ENCODE assay signal across 18 cellular contexts in the genomic region with DNA sequence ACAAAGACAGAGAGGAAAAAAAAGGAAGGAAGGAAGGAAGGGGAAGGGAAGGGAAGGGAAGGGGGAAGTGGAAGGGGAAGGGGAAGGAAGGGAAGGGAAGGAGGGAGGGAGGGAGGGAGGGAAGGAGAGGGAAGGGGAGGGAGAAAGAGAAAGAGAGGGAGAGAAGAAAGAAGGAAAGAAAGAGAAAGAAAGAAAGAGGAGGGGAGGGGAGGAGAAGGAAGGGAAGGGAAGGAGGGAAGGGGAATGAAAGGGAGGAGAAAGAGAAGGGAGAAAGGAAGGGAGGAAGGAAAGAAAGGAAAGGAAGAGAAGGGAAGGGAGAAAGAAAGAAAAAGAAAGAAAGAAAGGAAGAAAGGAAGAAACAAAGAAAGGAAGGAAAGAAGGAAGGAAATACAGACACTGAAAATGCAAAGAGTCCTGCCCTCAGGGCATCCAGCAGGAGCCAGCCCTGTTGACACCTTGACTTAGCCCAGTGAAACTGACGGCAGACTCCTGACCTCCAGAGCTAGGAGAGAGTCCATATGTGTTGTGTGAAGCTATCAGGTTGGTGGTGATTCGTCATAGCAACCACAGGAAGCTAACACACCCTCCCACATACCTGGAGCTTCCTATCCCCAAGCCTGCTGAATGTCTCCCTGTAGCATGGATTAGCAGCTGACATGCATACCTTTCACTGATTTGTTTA. TPM values are rescaled to one million over a fixed set of nuclear protein-coding genes. Genes with fewer than 3 reads are reported as not detected.
DNase-seq lines count a peak whose midpoint lies in the region; ATAC-seq, FAIRE-seq and TF ChIP-seq lines count a peak whose summit lies in the region.
"Had no signal": no experiment of that assay in that cellular context is flagged by ENCODE, and none has a peak within 500 bp of the region (broad histone marks: within the 10 kb centered on the region; RNA-seq: fewer than 3 reads in every experiment).

No MANE protein-coding gene starts in this region.

- no peaks in the 10 kb centered on the region for H3K27me3 Mint-ChIP-seq in activated CD8-positive, alpha-beta T cell treated with anti-CD3 and anti-CD28 coated beads for 36 hours

- H3K4me1 Mint-ChIP-seq in activated CD8-positive, alpha-beta T cell treated with anti-CD3 and anti-CD28 coated beads for 36 hours (ENCODE audit: low read depth): no peaks in the 10 kb centered on the region

- intact Hi-C loops in activated CD8-positive, alpha-beta T cell treated with anti-CD3 and anti-CD28 coated beads for 36 hours (cut with micrococcal nuclease): no loop called here
- intact Hi-C loops in sciatic nerve (cut with DNase I): no loop called here

- ATAC-seq in activated CD8-positive, alpha-beta T cell treated with anti-CD3 and anti-CD28 coated beads for 36 hours: peak; percentile 42
- no peak for ATAC-seq in sciatic nerve
- no peak for ATAC-seq in HG03565 (IDR thresholded peaks at IDR 0.05; ENCODE audit: unreplicated experiment)
- ATAC-seq: gastroesophageal sphincter; naive thymus-derived CD8-positive, alpha-beta T cell had no signal

- DNase-seq in ELF-1 (ENCODE audit: low read depth, low spot score) (peak; percentile 81), HTR-8/SVneo (ENCODE audit: insufficient read length, low spot score) (no peak), kidney tubule cell (ENCODE audit: low spot score) (peak; percentile 68), SKM-1 treated with dmso at 0.1 percent for 144 hours (lab: John Stamatoyannopoulos, UW; ENCODE audit: unreplicated experiment) (no peak), sciatic nerve (ENCODE audit: low spot score) (no peak)
- no peak for DNase-seq in activated CD8-positive, alpha-beta T cell treated with anti-CD3 and anti-CD28 coated beads for 36 hours
- DNase-seq: activated naive CD4-positive, alpha-beta T cell treated with anti-CD3 and anti-CD28 coated beads, Interleukin-2, amount 50 U/mL, for 16 hours; AML-193; COR-L47; GM23248; Kasumi-1; naive thymus-derived CD8-positive, alpha-beta T cell; NCI-H146; NCI-H446; testis had no signal

- no peak overlapping the region for H3K4me3 Mint-ChIP-seq in activated CD8-positive, alpha-beta T cell treated with anti-CD3 and anti-CD28 coated beads for 36 hours

- no peak for TF ChIP-seq CTCF in activated CD8-positive, alpha-beta T cell treated with anti-CD3 and anti-CD28 coated beads for 36 hours (IDR thresholded peaks at IDR 0.05)

- CTCF ChIA-PET in activated CD8-positive, alpha-beta T cell treated with anti-CD3 and anti-CD28 coated beads for 36 hours (lab: Charles Lee): no interaction called here

- peak; percentile 91 for FAIRE-seq in HTR-8/SVneo (lab: Jason Lieb, UNC)
- FAIRE-seq: endothelial cell of umbilical vein had no signal

- no peaks in the 10 kb centered on the region for H3K9me3 Mint-ChIP-seq in activated CD8-positive, alpha-beta T cell treated with anti-CD3 and anti-CD28 coated beads for 36 hours
- H3K9me3 Mint-ChIP-seq: naive thymus-derived CD8-positive, alpha-beta T cell had no signal

- POLR2A ChIA-PET in activated CD8-positive, alpha-beta T cell treated with anti-CD3 and anti-CD28 coated beads for 36 hours (lab: Charles Lee): no interaction called here

- no peak overlapping the region for H3K27ac Mint-ChIP-seq in activated CD8-positive, alpha-beta T cell treated with anti-CD3 and anti-CD28 coated beads for 36 hours

- no peaks in the 10 kb centered on the region for H3K36me3 Mint-ChIP-seq in activated CD8-positive, alpha-beta T cell treated with anti-CD3 and anti-CD28 coated beads for 36 hours (ENCODE audit: low read depth)
- H3K36me3 Mint-ChIP-seq: naive thymus-derived CD8-positive, alpha-beta T cell had no signal

RNA-seq across cellular contexts. Expression of a gene that starts 58.7 kb away (rescaled TPM):
- total RNA-seq in activated CD8-positive, alpha-beta T cell treated with anti-CD3 and anti-CD28 coated beads for 36 hours: under 1 TPM; 0.47 to 0.50 TPM
- total RNA-seq in sciatic nerve: 79.2 TPM

Comparison
In these comparisons a context has a peak if more than half of its experiments do, and no peak if none do; other contexts are left out.
1. DNase-seq: peak in ELF-1 (single experiment) and kidney tubule cell (single experiment); none in HTR-8/SVneo (single experiment), activated CD8-positive, alpha-beta T cell treated with anti-CD3 and anti-CD28 coated beads for 36 hours (single experiment), SKM-1 treated with dmso at 0.1 percent for 144 hours (single experiment) and sciatic nerve (single experiment).
2. RNA of a gene that starts 58.7 kb away (total RNA-seq): 79.2 TPM in sciatic nerve (single experiment); 0.47 to 0.50 TPM in activated CD8-positive, alpha-beta T cell treated with anti-CD3 and anti-CD28 coated beads for 36 hours; every median in the first group is over 10 times any median in the second.